ENCODE assay signal across 18 cellular contexts in genomic region chr2:121351521-121352318, GRCh38.
DNase-seq lines count a peak whose midpoint lies in the region; ATAC-seq, FAIRE-seq and TF ChIP-seq lines count a peak whose summit lies in the region.
"Had no signal": no experiment of that assay in that cellular context is flagged by ENCODE, and none has a peak within 500 bp of the region (broad histone marks: within the 10 kb centered on the region; RNA-seq: fewer than 3 reads in every experiment).

No MANE protein-coding gene starts in this region.

- H4K8ac ChIP-seq in neuronal stem cell (ENCODE audit: low read depth, low read length): no peak overlapping the region

- FAIRE-seq in bronchial epithelial cell (lab: Jason Lieb, UNC): peak; percentile 94
- FAIRE-seq: GM12878, GM18507 had no signal

- H3K4me3 ChIP-seq in bronchial epithelial cell (ENCODE audit: low read depth, low read length) (no peak overlapping the region), neuronal stem cell (ENCODE audit: low read length in 2 of 2) (no peak overlapping the region)
- no peak overlapping the region for H3K4me3 ChIP-seq in CD4-positive, alpha-beta memory T cell (ENCODE audit: low read length in 2 of 2)
- H3K4me3 ChIP-seq: BLaER1, GM12878 had no signal

- no peak for ATAC-seq in HG02678 (IDR thresholded peaks at IDR 0.05; ENCODE audit: unreplicated experiment)
- ATAC-seq: GM12878, HCT116 had no signal

- H3K4me2 ChIP-seq in neuronal stem cell (ENCODE audit: insufficient read depth, low read length, poor library complexity, severe bottlenecking): no peak overlapping the region
- H3K4me2 ChIP-seq: BLaER1 had no signal

- H3K4me3 Mint-ChIP-seq in activated CD4-positive, alpha-beta memory T cell treated with anti-CD3 and anti-CD28 coated beads for 36 hours: no peak overlapping the region
- no peak overlapping the region for H3K4me3 Mint-ChIP-seq in activated CD4-positive, alpha-beta memory T cell treated with anti-CD3 and anti-CD28 coated beads, Interleukin-2, amount 10 ng/mL, durations not matched to agents 7 days and 5 days
- no peak overlapping the region for H3K4me3 Mint-ChIP-seq in CD14-positive monocyte
- no peak overlapping the region for H3K4me3 Mint-ChIP-seq in CD4-positive, alpha-beta memory T cell

- no peaks in the 10 kb centered on the region for H3K9me3 ChIP-seq in neuronal stem cell (replicated peaks in 1 of 2; ENCODE audit: control insufficient read depth in 2 of 2, insufficient read depth in 1 of 2, low read depth in 1 of 2, low read length in 2 of 2)
- H3K9me3 ChIP-seq in CD4-positive, alpha-beta memory T cell (ENCODE audit: control insufficient read depth in 1 of 2, low read length in 2 of 2): no peaks in the 10 kb centered on the region
- H3K9me3 ChIP-seq: BLaER1 had no signal

- H3K9me3 Mint-ChIP-seq in activated CD4-positive, alpha-beta memory T cell treated with anti-CD3 and anti-CD28 coated beads for 36 hours: no peaks in the 10 kb centered on the region
- H3K9me3 Mint-ChIP-seq in activated CD4-positive, alpha-beta memory T cell treated with anti-CD3 and anti-CD28 coated beads, Interleukin-2, amount 10 ng/mL, durations not matched to agents 7 days and 5 days: no peaks in the 10 kb centered on the region
- peaks cover 0 to 1% (median 0%) of the 10 kb centered on the region in 7 donors for H3K9me3 Mint-ChIP-seq in CD14-positive monocyte
- H3K9me3 Mint-ChIP-seq in CD4-positive, alpha-beta memory T cell: no peaks in the 10 kb centered on the region
- H3K9me3 Mint-ChIP-seq: CD4-positive, CD25-positive, alpha-beta regulatory T cell had no signal

- POLR2A ChIA-PET in activated CD4-positive, alpha-beta memory T cell treated with anti-CD3 and anti-CD28 coated beads for 36 hours (lab: Charles Lee): no interaction called here
- POLR2A ChIA-PET in activated CD4-positive, alpha-beta memory T cell treated with anti-CD3 and anti-CD28 coated beads, Interleukin-2, amount 10 ng/mL, durations not matched to agents 7 days and 5 days (lab: Charles Lee): interaction anchor here (1.3 kb wide), 1 partner anchor 17 kb away, joined by 3 read pairs; no protein-coding TSS in a partner anchor
- POLR2A ChIA-PET in CD4-positive, alpha-beta memory T cell (lab: Charles Lee; ENCODE audit: partially characterized antibody): no interaction called here

- no peak overlapping the region for H4K91ac ChIP-seq in neuronal stem cell (ENCODE audit: low read depth, low read length, poor library complexity)

- no peak overlapping the region for H2AK5ac ChIP-seq in neuronal stem cell (ENCODE audit: low read depth, low read length)

- no peak overlapping the region for H2AFZ ChIP-seq in neuronal stem cell (ENCODE audit: low read length)

- no peaks in the 10 kb centered on the region for H3K4me1 ChIP-seq in neuronal stem cell (ENCODE audit: control insufficient read depth in 2 of 2, insufficient read depth in 1 of 2, low read depth in 1 of 2, low read length in 2 of 2)
- H3K4me1 ChIP-seq in CD4-positive, alpha-beta memory T cell (ENCODE audit: insufficient read depth, low read length): no peaks in the 10 kb centered on the region
- H3K4me1 ChIP-seq: BLaER1 had no signal

- CTCF ChIA-PET in activated CD4-positive, alpha-beta memory T cell treated with anti-CD3 and anti-CD28 coated beads for 36 hours (lab: Charles Lee): no interaction called here
- CTCF ChIA-PET in activated CD4-positive, alpha-beta memory T cell treated with anti-CD3 and anti-CD28 coated beads, Interleukin-2, amount 10 ng/mL, durations not matched to agents 7 days and 5 days (lab: Charles Lee): no interaction called here
- CTCF ChIA-PET in CD4-positive, alpha-beta memory T cell (lab: Charles Lee; ENCODE audit: partially characterized antibody): no interaction called here

- H3K4me1 Mint-ChIP-seq in activated CD4-positive, alpha-beta memory T cell treated with anti-CD3 and anti-CD28 coated beads for 36 hours (ENCODE audit: low read depth): no peaks in the 10 kb centered on the region
- H3K4me1 Mint-ChIP-seq in activated CD4-positive, alpha-beta memory T cell treated with anti-CD3 and anti-CD28 coated beads, Interleukin-2, amount 10 ng/mL, durations not matched to agents 7 days and 5 days: peaks cover 2% of the 10 kb centered on the region
- no peaks in the 10 kb centered on the region for H3K4me1 Mint-ChIP-seq in CD14-positive monocyte
- no peaks in the 10 kb centered on the region for H3K4me1 Mint-ChIP-seq in CD4-positive, alpha-beta memory T cell

- TF ChIP-seq CTCF in CD14-positive monocyte (IDR thresholded peaks at IDR 0.05): no peak
- TF ChIP-seq CTCF in bronchial epithelial cell (IDR thresholded peaks at IDR 0.05; ENCODE audit: insufficient read depth, low read length, severe bottlenecking): no peak

- H3K36me3 ChIP-seq in bronchial epithelial cell (ENCODE audit: control insufficient read depth, insufficient read depth, low read length) (peaks cover 43% of the 10 kb centered on the region), neuronal stem cell (replicated peaks in 1 of 2; ENCODE audit: control insufficient read depth in 2 of 2, insufficient read depth in 2 of 2, low read length in 2 of 2) (peaks cover 41 to 97% of the 10 kb centered on the region in 2 donors)
- peaks cover 59% of the 10 kb centered on the region for H3K36me3 ChIP-seq in CD4-positive, alpha-beta memory T cell (ENCODE audit: insufficient read depth, low read length)

- H3K27ac ChIP-seq in neuronal stem cell (replicated peaks; ENCODE audit: low read length): no peak overlapping the region
- no peak overlapping the region for H3K27ac ChIP-seq in CD4-positive, alpha-beta memory T cell (ENCODE audit: low read depth, low read length)
- H3K27ac ChIP-seq: BLaER1, HL-60 had no signal

- no peaks in the 10 kb centered on the region for H3K27me3 Mint-ChIP-seq in activated CD4-positive, alpha-beta memory T cell treated with anti-CD3 and anti-CD28 coated beads for 36 hours
- no peaks in the 10 kb centered on the region for H3K27me3 Mint-ChIP-seq in activated CD4-positive, alpha-beta memory T cell treated with anti-CD3 and anti-CD28 coated beads, Interleukin-2, amount 10 ng/mL, durations not matched to agents 7 days and 5 days
- H3K27me3 Mint-ChIP-seq in CD14-positive monocyte (ENCODE audit: low read depth in 3 of 3): peaks cover 0 to 4% (median 0%) of the 10 kb centered on the region in 3 donors
- H3K27me3 Mint-ChIP-seq in CD4-positive, alpha-beta memory T cell: no peaks in the 10 kb centered on the region
- H3K27me3 Mint-ChIP-seq: CD4-positive, CD25-positive, alpha-beta regulatory T cell had no signal

- H3K27me3 ChIP-seq in bronchial epithelial cell (ENCODE audit: control insufficient read depth, insufficient read depth, low read length) (no peaks in the 10 kb centered on the region), neuronal stem cell (ENCODE audit: control insufficient read depth in 3 of 3, insufficient read depth in 3 of 3, low read depth in 1 of 3, low read length in 3 of 3) (no peaks in the 10 kb centered on the region)
- H3K27me3 ChIP-seq in CD4-positive, alpha-beta memory T cell (ENCODE audit: insufficient read depth, low read length): no peaks in the 10 kb centered on the region
- H3K27me3 ChIP-seq: BLaER1 had no signal

- peaks cover 49% of the 10 kb centered on the region for H3K36me3 Mint-ChIP-seq in activated CD4-positive, alpha-beta memory T cell treated with anti-CD3 and anti-CD28 coated beads for 36 hours
- peaks cover 52% of the 10 kb centered on the region for H3K36me3 Mint-ChIP-seq in activated CD4-positive, alpha-beta memory T cell treated with anti-CD3 and anti-CD28 coated beads, Interleukin-2, amount 10 ng/mL, durations not matched to agents 7 days and 5 days (ENCODE audit: low read depth)
- peaks cover 82 to 91% of the 10 kb centered on the region in 2 donors for H3K36me3 Mint-ChIP-seq in CD14-positive monocyte
- peaks cover 51 to 82% of the 10 kb centered on the region in 2 donors for H3K36me3 Mint-ChIP-seq in CD4-positive, alpha-beta memory T cell

- H2BK12ac ChIP-seq in neuronal stem cell (ENCODE audit: low read length): no peak overlapping the region

- DNase-seq in activated CD4-positive, alpha-beta memory T cell treated with anti-CD3 and anti-CD28 coated beads for 36 hours: no peak
- DNase-seq in activated CD4-positive, alpha-beta memory T cell treated with anti-CD3 and anti-CD28 coated beads, Interleukin-2, amount 10 ng/mL, durations not matched to agents 7 days and 5 days: no peak
- DNase-seq in CD14-positive monocyte (ENCODE audit: low spot score) (peak; percentile 27), bronchial epithelial cell (ENCODE audit: low read depth) (no peak), neuronal stem cell (ENCODE audit: low spot score) (no peak), UCSD-AML1 (lab: John Stamatoyannopoulos, UW; ENCODE audit: unreplicated experiment) (no peak)
- DNase-seq in CD4-positive, alpha-beta memory T cell: no peak
- DNase-seq: 8988T; AML-193; Calu3; CD4-positive, CD25-positive, alpha-beta regulatory T cell; DMS79 had no signal

- H3K4ac ChIP-seq in neuronal stem cell (ENCODE audit: low read length): no peak overlapping the region

- intact Hi-C loops in activated CD4-positive, alpha-beta memory T cell treated with anti-CD3 and anti-CD28 coated beads for 36 hours (cut with micrococcal nuclease): no loop called here
- intact Hi-C loops in CD14-positive monocyte (cut with micrococcal nuclease): loop anchor here in 1 of 2 donors (10.0 kb wide), 1 partner anchor 227 kb away; no protein-coding TSS in a partner anchor
- intact Hi-C loops in CD4-positive, alpha-beta memory T cell (cut with micrococcal nuclease): no loop called here

- H3K79me1 ChIP-seq in neuronal stem cell (ENCODE audit: low read depth, low read length): no peaks in the 10 kb centered on the region

- H3K27ac Mint-ChIP-seq in activated CD4-positive, alpha-beta memory T cell treated with anti-CD3 and anti-CD28 coated beads for 36 hours: peak overlapping the region; percentile 8
- no peak overlapping the region for H3K27ac Mint-ChIP-seq in activated CD4-positive, alpha-beta memory T cell treated with anti-CD3 and anti-CD28 coated beads, Interleukin-2, amount 10 ng/mL, durations not matched to agents 7 days and 5 days
- peak overlapping the region in 2 of 7 donors; percentile 21 to 25 for H3K27ac Mint-ChIP-seq in CD14-positive monocyte
- H3K27ac Mint-ChIP-seq in CD4-positive, alpha-beta memory T cell: no peak overlapping the region
- H3K27ac Mint-ChIP-seq: CD4-positive, CD25-positive, alpha-beta regulatory T cell had no signal

- H2BK15ac ChIP-seq in neuronal stem cell (ENCODE audit: low read length): no peak overlapping the region

- H2BK120ac ChIP-seq in neuronal stem cell (ENCODE audit: low read depth, low read length): no peak overlapping the region

- H2BK5ac ChIP-seq in neuronal stem cell (ENCODE audit: low read length): peak overlapping the region; percentile 19

- H3K9ac ChIP-seq in neuronal stem cell (ENCODE audit: low read depth, low read length, poor library complexity): no peak overlapping the region
- H3K9ac ChIP-seq: BLaER1 had no signal

- peak overlapping the region; percentile 30 for H3K23ac ChIP-seq in neuronal stem cell (ENCODE audit: low read depth, low read length, poor library complexity)

- no peak overlapping the region for H3K18ac ChIP-seq in neuronal stem cell (ENCODE audit: low read length)

- no CpG with 5 or more reads among the region's 17 CpGs for WGBS in neuronal stem cell (ENCODE audit: extremely low coverage in 2 of 2, insufficient read length in 2 of 2, insufficient replicate concordance in 1 of 2), 2 donors

- no peak overlapping the region for H3K14ac ChIP-seq in neuronal stem cell (ENCODE audit: low read length)
